19 cellular contexts compared by ENCODE assay signal in genomic region chr5:153404747-153405146, GRCh38.
DNase-seq lines count a peak whose midpoint lies in the region; TF ChIP-seq lines count a peak whose summit lies in the region.
"Had no signal": no experiment of that assay in that cellular context is flagged by ENCODE, and none has a peak within 500 bp of the region (broad histone marks: within the 10 kb centered on the region; RNA-seq: fewer than 3 reads in every experiment).

No MANE protein-coding gene starts in this region.

- no peak overlapping the region for H3K56ac ChIP-seq in mesendoderm (ENCODE audit: low read length)

- H4K5ac ChIP-seq in mesendoderm (ENCODE audit: low read length): no peak overlapping the region

- no peak overlapping the region for H2BK5ac ChIP-seq in mesendoderm (ENCODE audit: low read length)

- TF ChIP-seq POLR2A in testis (IDR thresholded peaks at IDR 0.05): no peak

- H3K79me2 ChIP-seq in mesendoderm (ENCODE audit: control insufficient read depth, insufficient read depth, low read length): no peaks in the 10 kb centered on the region

- H3K18ac ChIP-seq in mesendoderm (ENCODE audit: low read length): no peak overlapping the region

- no peak overlapping the region for H2AK5ac ChIP-seq in mesendoderm (ENCODE audit: low read length)

- H3K27ac ChIP-seq in mesendoderm (ENCODE audit: low read depth, low read length): no peak overlapping the region
- no peak overlapping the region for H3K27ac ChIP-seq in testis
- H3K27ac ChIP-seq: 22Rv1, GM23248, SK-N-MC had no signal

- no peaks in the 10 kb centered on the region for H3K79me1 ChIP-seq in mesendoderm (ENCODE audit: low read length)

- H2BK120ac ChIP-seq in mesendoderm (ENCODE audit: low read depth, low read length): no peak overlapping the region

- H3K27me3 ChIP-seq in mesendoderm (ENCODE audit: insufficient read depth, low read length, poor library complexity): no peaks in the 10 kb centered on the region
- no peaks in the 10 kb centered on the region for H3K27me3 ChIP-seq in testis

- H3K9ac ChIP-seq in mesendoderm (ENCODE audit: low read length): no peak overlapping the region
- H3K9ac ChIP-seq: GM23248 had no signal

- H3K4me1 ChIP-seq in mesendoderm (ENCODE audit: control insufficient read depth, low read depth, low read length): no peaks in the 10 kb centered on the region
- H3K4me1 ChIP-seq in testis: no peaks in the 10 kb centered on the region

- H3K36me3 ChIP-seq in mesendoderm (ENCODE audit: control insufficient read depth, insufficient read depth, low read length): no peaks in the 10 kb centered on the region
- no peaks in the 10 kb centered on the region for H3K36me3 ChIP-seq in testis (ENCODE audit: low read depth, missing control alignments)

- no peak overlapping the region for H3K23ac ChIP-seq in mesendoderm (ENCODE audit: low read length)

- intact Hi-C loops in testis (cut with DNase I; ENCODE audit: low total_unique reads): no loop called here

- TF ChIP-seq CTCF in testis (IDR thresholded peaks at IDR 0.05): no peak

- H3K4me3 ChIP-seq in mesendoderm (ENCODE audit: low read length): no peak overlapping the region
- H3K4me3 ChIP-seq in testis: no peak overlapping the region
- H3K4me3 ChIP-seq: GM23248, SK-N-MC had no signal

- no peak overlapping the region for H2BK15ac ChIP-seq in mesendoderm (replicated peaks; ENCODE audit: low read depth)

- no peak overlapping the region for H3K4ac ChIP-seq in mesendoderm (ENCODE audit: low read depth, low read length)

- no CpG with 5 or more reads among the region's 7 CpGs for WGBS in mesendoderm (ENCODE audit: extremely low coverage, insufficient coverage, low lambda C conversion rate)
- 41 to 67% methylated on average over 6 to 7 of the region's 7 CpGs for WGBS in testis, 2 donors

- no peak overlapping the region for H3K4me2 ChIP-seq in mesendoderm (ENCODE audit: low read length)

- H4K8ac ChIP-seq in mesendoderm (ENCODE audit: low read depth, low read length): no peak overlapping the region

- peak; percentile 3 for DNase-seq in NCI-H2227 (lab: John Stamatoyannopoulos, UW; ENCODE audit: unreplicated experiment)
- DNase-seq in NCI-H2227 treated with DMSO at 0.1 percent for 48 hours (lab: John Stamatoyannopoulos, UW): no peak
- DNase-seq in ecto neural progenitor cell (ENCODE audit: low spot score): peak; percentile 68
- peak; percentile 55 for DNase-seq in mesendoderm
- DNase-seq in testis: peak; percentile 14
- DNase-seq in medulla oblongata (ENCODE audit: extremely low spot score): no peak
- no peak for DNase-seq in Ammon's horn (ENCODE audit: low spot score)
- no peak for DNase-seq in GM19238 (ENCODE audit: insufficient read length, low spot score)
- DNase-seq: DMS 273 treated with DMSO at 0.1 percent for 48 hours, DND-41, GM23248, KG1, NCI-H187, NCI-H345, NCI-H69, OCI-M1, Right ventricle myocardium superior had no signal

- no peaks in the 10 kb centered on the region for H3K9me3 ChIP-seq in testis

Comparison
In these comparisons a context has a peak if more than half of its experiments do, and no peak if none do; other contexts are left out.
1. DNase-seq: peak in NCI-H2227 (single experiment), ecto neural progenitor cell (single experiment), mesendoderm (single experiment) and testis (single experiment); none in NCI-H2227 treated with DMSO at 0.1 percent for 48 hours (single experiment), medulla oblongata (single experiment), Ammon's horn (single experiment) and GM19238 (single experiment).